16 cellular contexts compared by ENCODE assay signal in genomic region chr22:26558246-26558895, GRCh38. TPM values are rescaled to one million over a fixed set of nuclear protein-coding genes. Genes with fewer than 3 reads are reported as not detected.
A peak's percentile ranks its signal among the peaks of the same experiment; 100 is the strongest.
DNase-seq lines count a peak whose midpoint lies in the region; ATAC-seq and TF ChIP-seq lines count a peak whose summit lies in the region.
"Had no signal": no experiment of that assay in that cellular context is flagged by ENCODE, and none has a peak within 500 bp of the region (broad histone marks: within the 10 kb centered on the region; RNA-seq: fewer than 3 reads in every experiment).

No MANE protein-coding gene starts in this region.

- TF ChIP-seq POLR2A in adrenal gland (IDR thresholded peaks at IDR 0.05) = peak in 1 of 2 donors; percentile 10

- peak overlapping the region; percentile 33 to 81 for H3K27ac Mint-ChIP-seq in activated naive CD4-positive, alpha-beta T cell treated with anti-CD3 and anti-CD28 coated beads, Interleukin-2, amount 50 U/mL, for 72 hours
- H3K27ac Mint-ChIP-seq in T-cell = no peak overlapping the region
- no peak overlapping the region for H3K27ac Mint-ChIP-seq in glutamatergic neuron (ENCODE audit: unreplicated experiment)

- CTCF ChIA-PET in T-cell (lab: Charles Lee) = no interaction called here

- H3K9ac ChIP-seq in subcutaneous abdominal adipose tissue (ENCODE audit: low read length in 5 of 5) = peak overlapping the region in 1 of 5 donors; percentile 13

- no peak for ATAC-seq in activated naive CD4-positive, alpha-beta T cell treated with anti-CD3 and anti-CD28 coated beads, Interleukin-2, amount 50 U/mL, for 72 hours
- no peak for ATAC-seq in T-cell (replicated peaks in 1 of 4)

- H3K27me3 ChIP-seq in adrenal gland (no peaks in the 10 kb centered on the region), subcutaneous abdominal adipose tissue (ENCODE audit: control insufficient read depth in 5 of 5, insufficient read depth in 4 of 5, low read length in 5 of 5) (no peaks in the 10 kb centered on the region)

- no peaks in the 10 kb centered on the region for H3K9me3 ChIP-seq in adrenal gland (replicated peaks in 1 of 3)
- no peaks in the 10 kb centered on the region for H3K9me3 ChIP-seq in subcutaneous abdominal adipose tissue (ENCODE audit: control insufficient read depth in 5 of 5, low read length in 5 of 5)
- H3K9me3 ChIP-seq: HAP-1 had no signal

- H3K4me3 ChIP-seq in adrenal gland (no peak overlapping the region), subcutaneous abdominal adipose tissue (ENCODE audit: low read depth in 1 of 5, low read length in 5 of 5) (no peak overlapping the region)
- H3K4me3 ChIP-seq: HAP-1 had no signal

- peak overlapping the region; percentile 53 to 82 (median 78) for H3K27ac ChIP-seq in adrenal gland
- H3K27ac ChIP-seq in subcutaneous abdominal adipose tissue (ENCODE audit: low read depth, low read length) = peak overlapping the region; percentile 58

- peaks cover 35 to 41% (median 37%) of the 10 kb centered on the region in 3 donors for H3K4me1 Mint-ChIP-seq in T-cell
- H3K4me1 Mint-ChIP-seq in glutamatergic neuron (ENCODE audit: low read depth, unreplicated experiment) = peaks cover 9% of the 10 kb centered on the region

- H3K4me1 ChIP-seq in adrenal gland (replicated peaks in 1 of 2) (peaks cover 37 to 47% of the 10 kb centered on the region in 2 donors), subcutaneous abdominal adipose tissue (ENCODE audit: control insufficient read depth in 5 of 5, insufficient read depth in 5 of 5, low read length in 5 of 5) (peaks cover 3 to 66% (median 39%) of the 10 kb centered on the region in 5 donors)

- 30 to 50% (median 38%) methylated on average over 3 of the region's 3 CpGs for WGBS in adrenal gland, 4 donors

- no peaks in the 10 kb centered on the region for H3K36me3 Mint-ChIP-seq in activated naive CD4-positive, alpha-beta T cell treated with anti-CD3 and anti-CD28 coated beads, Interleukin-2, amount 50 U/mL, for 72 hours
- peaks cover 4% of the 10 kb centered on the region for H3K36me3 Mint-ChIP-seq in T-cell
- no peaks in the 10 kb centered on the region for H3K36me3 Mint-ChIP-seq in glutamatergic neuron (ENCODE audit: unreplicated experiment)
- H3K36me3 Mint-ChIP-seq: naive B cell had no signal

- no peak for TF ChIP-seq CTCF in adrenal gland (IDR thresholded peaks at IDR 0.05)
- TF ChIP-seq CTCF in glutamatergic neuron (IDR thresholded peaks at IDR 0.05; ENCODE audit: partially characterized antibody, unreplicated experiment) = no peak

- POLR2A ChIA-PET in T-cell (lab: Charles Lee) = no interaction called here

- H3K27me3 Mint-ChIP-seq in T-cell (no peaks in the 10 kb centered on the region), glutamatergic neuron (ENCODE audit: unreplicated experiment) (no peaks in the 10 kb centered on the region)
- H3K27me3 Mint-ChIP-seq: naive B cell had no signal

- no peaks in the 10 kb centered on the region for H3K36me3 ChIP-seq in adrenal gland (replicated peaks in 1 of 2)
- H3K36me3 ChIP-seq in subcutaneous abdominal adipose tissue (ENCODE audit: control insufficient read depth in 5 of 5, insufficient read depth in 5 of 5, low read length in 5 of 5) = peaks cover 0 to 5% (median 0%) of the 10 kb centered on the region in 5 donors
- H3K36me3 ChIP-seq: HAP-1 had no signal

- intact Hi-C loops in adrenal gland (cut with DNase I) = no loop called here

- H3K4me3 Mint-ChIP-seq in T-cell (no peak overlapping the region), glutamatergic neuron (ENCODE audit: unreplicated experiment) (no peak overlapping the region)
- H3K4me3 Mint-ChIP-seq: naive B cell had no signal

- no peak for DNase-seq in activated naive CD4-positive, alpha-beta T cell treated with anti-CD3 and anti-CD28 coated beads, Interleukin-2, amount 50 U/mL, for 72 hours (ENCODE audit: low spot score in 2 of 2)
- no peak for DNase-seq in activated naive CD4-positive, alpha-beta T cell (lab: John Stamatoyannopoulos, UW)
- peak in 5 of 7 donors; percentile 36 to 66 (median 63) for DNase-seq in adrenal gland
- peak; percentile 45 for DNase-seq in iris pigment epithelial cell (ENCODE audit: low read depth)
- DNase-seq in T-cell = no peak
- no peak for DNase-seq in glutamatergic neuron
- DNase-seq in stimulated activated CD4-positive, alpha-beta T cell treated with anti-CD3 and anti-CD28 coated beads, Interleukin-4, amount 100 ng/mL, for 1 hour = no peak
- DNase-seq: cerebellar nuclear complex; naive B cell; NCI-H1417; SHP77 treated with DMSO at 0.1 percent for 48 hours; stimulated activated CD4-positive, alpha-beta T cell treated with anti-CD3 and anti-CD28 coated beads, Interleukin-12 subunit alpha, Interleukin-12 subunit beta, amount 100 ng/mL, for 4 hours had no signal

- H3K9me3 Mint-ChIP-seq in activated naive CD4-positive, alpha-beta T cell treated with anti-CD3 and anti-CD28 coated beads, Interleukin-2, amount 50 U/mL, for 72 hours = no peaks in the 10 kb centered on the region
- no peaks in the 10 kb centered on the region for H3K9me3 Mint-ChIP-seq in T-cell
- no peaks in the 10 kb centered on the region for H3K9me3 Mint-ChIP-seq in glutamatergic neuron (ENCODE audit: unreplicated experiment)
- H3K9me3 Mint-ChIP-seq: naive B cell had no signal

RNA-seq across cellular contexts. Expression of gene TPST2, which starts 31.6 kb away (rescaled TPM):
- total RNA-seq in activated naive CD4-positive, alpha-beta T cell treated with anti-CD3 and anti-CD28 coated beads, Interleukin-2, amount 50 U/mL, for 72 hours = 10 to 100 TPM; 15.4 to 26.9 TPM
- total RNA-seq in adrenal gland = 100 to 1,000 TPM in 1 of 8 donors, 10 to 100 TPM in 7; 29.5 to 167 (median 75.2) TPM
- polyA plus RNA-seq in adrenal gland = 10 to 100 TPM; 15.7 to 21.2 (median 17.7) TPM
- total RNA-seq in T-cell = 10 to 100 TPM; 30.3 to 42.1 (median 38.0) TPM
- total RNA-seq in glutamatergic neuron (ENCODE audit: unreplicated experiment) = 10.6 TPM

RNA-seq across cellular contexts. Expression of gene TFIP11, which starts 46.1 kb away (rescaled TPM):
- 10 to 100 TPM; 45.5 to 49.3 TPM for total RNA-seq in activated naive CD4-positive, alpha-beta T cell treated with anti-CD3 and anti-CD28 coated beads, Interleukin-2, amount 50 U/mL, for 72 hours
- total RNA-seq in adrenal gland (10 to 100 TPM; 25.0 to 73.3 (median 37.2) TPM), T-cell (10 to 100 TPM; 63.0 to 91.8 (median 75.2) TPM), glutamatergic neuron (ENCODE audit: unreplicated experiment) (39.9 TPM)
- 10 to 100 TPM; 28.8 to 38.3 (median 32.2) TPM for polyA plus RNA-seq in adrenal gland

RNA-seq across cellular contexts. Expression of gene CRYBB1, which starts 59.5 kb away (rescaled TPM):
- not detected for total RNA-seq in activated naive CD4-positive, alpha-beta T cell treated with anti-CD3 and anti-CD28 coated beads, Interleukin-2, amount 50 U/mL, for 72 hours
- total RNA-seq in adrenal gland = 1 to 10 TPM in 7 of 8 donors, under 1 TPM in 1; 0.72 to 2.6 (median 2.1) TPM
- 1 to 10 TPM in 1 of 3 donors, under 1 TPM in 2; 0.55 to 1.4 (median 0.88) TPM for polyA plus RNA-seq in adrenal gland
- not detected for total RNA-seq in T-cell
- total RNA-seq in glutamatergic neuron (ENCODE audit: unreplicated experiment) = not detected
- total RNA-seq: fibroblast of villous mesenchyme had no signal
- polyA plus RNA-seq: keratinocyte had no signal

Comparison
In these comparisons a context has a peak if more than half of its experiments do, and no peak if none do; other contexts are left out.
1. DNase-seq: peak in adrenal gland (5 of 7) and iris pigment epithelial cell (single experiment); none in activated naive CD4-positive, alpha-beta T cell treated with anti-CD3 and anti-CD28 coated beads, Interleukin-2, amount 50 U/mL, for 72 hours (0 of 2), activated naive CD4-positive, alpha-beta T cell (0 of 4), T-cell (0 of 34), glutamatergic neuron (single experiment) and stimulated activated CD4-positive, alpha-beta T cell treated with anti-CD3 and anti-CD28 coated beads, Interleukin-4, amount 100 ng/mL, for 1 hour (single experiment).
2. H3K27ac Mint-ChIP-seq: peak in activated naive CD4-positive, alpha-beta T cell treated with anti-CD3 and anti-CD28 coated beads, Interleukin-2, amount 50 U/mL, for 72 hours (2 of 2); none in T-cell (0 of 2) and glutamatergic neuron (single experiment).